8 cellular contexts compared by ENCODE assay signal in genomic region chr6:33161354-33162320, GRCh38. TPM values are rescaled to one million over a fixed set of nuclear protein-coding genes. Genes with fewer than 3 reads are reported as not detected.
DNase-seq lines count a peak whose midpoint lies in the region; ATAC-seq and TF ChIP-seq lines count a peak whose summit lies in the region.

No MANE protein-coding gene starts in this region.

- no peak for TF ChIP-seq EP300 in SK-N-SH (IDR thresholded peaks at IDR 0.05; ENCODE audit: borderline replicate concordance in 1 of 2, low read depth in 1 of 2, low read length in 1 of 2)

- POLR2A ChIA-PET in SK-N-SH (lab: Yijun Ruan, JAX), result no interaction called here

- peak overlapping the region; percentile 49 for H3K27ac Mint-ChIP-seq in activated naive CD4-positive, alpha-beta T cell treated with anti-CD3 and anti-CD28 coated beads, Interleukin-2, amount 10 ng/mL, durations not matched to agents 7 days and 5 days

- no peaks in the 10 kb centered on the region for H3F3A ChIP-seq in SK-N-SH (replicated peaks; ENCODE audit: insufficient read depth)

- H3K36me3 Mint-ChIP-seq in activated naive CD4-positive, alpha-beta T cell treated with anti-CD3 and anti-CD28 coated beads, Interleukin-2, amount 10 ng/mL, durations not matched to agents 7 days and 5 days, result no peaks in the 10 kb centered on the region

- H3K9me3 ChIP-seq in HUES6 (ENCODE audit: control insufficient read depth, insufficient read depth, low read depth, low read length) (no peaks in the 10 kb centered on the region), SK-N-SH (no peaks in the 10 kb centered on the region)

- DNase-seq in NCI-H2107 treated with DMSO at 0.1 percent for 48 hours (lab: John Stamatoyannopoulos, UW; ENCODE audit: unreplicated experiment), result peak; percentile 3
- no peak for DNase-seq in NCI-H2107 (lab: John Stamatoyannopoulos, UW)
- DNase-seq in SK-N-SH, result peak; percentile 93
- peak; percentile 87 for DNase-seq in activated naive CD4-positive, alpha-beta T cell treated with anti-CD3 and anti-CD28 coated beads, Interleukin-2, amount 10 ng/mL, durations not matched to agents 7 days and 5 days
- peak; percentile 71 for DNase-seq in glomerular visceral epithelial cell (ENCODE audit: extremely low spot score)
- DNase-seq in omental fat pad (ENCODE audit: low spot score), result peak; percentile 67
- DNase-seq in superior temporal gyrus (ENCODE audit: extremely low spot score), result peak; percentile 64

- peak overlapping the region; percentile 61 for H2AFZ ChIP-seq in SK-N-SH (ENCODE audit: low read depth)

- WGBS in SK-N-SH (ENCODE audit: low lambda C conversion rate), result 25% methylated on average over 28 of the region's 58 CpGs

- peak overlapping the region; percentile 77 for H3K4me3 Mint-ChIP-seq in activated naive CD4-positive, alpha-beta T cell treated with anti-CD3 and anti-CD28 coated beads, Interleukin-2, amount 10 ng/mL, durations not matched to agents 7 days and 5 days

- H3K4me3 ChIP-seq in HUES6 (ENCODE audit: low read depth, low read length) (peak overlapping the region; percentile 71), SK-N-SH (ENCODE audit: low read depth in 2 of 2, low read length in 1 of 2) (peak overlapping the region; percentile 44 to 57)

- ATAC-seq in omental fat pad (ENCODE audit: low FRiP score), result peak; percentile 76

- H3K79me2 ChIP-seq in SK-N-SH (ENCODE audit: insufficient read depth), result no peaks in the 10 kb centered on the region

- no peaks in the 10 kb centered on the region for H3K9me2 ChIP-seq in SK-N-SH

- H3K9ac ChIP-seq in HUES6 (ENCODE audit: low read length), result peak overlapping the region; percentile 62
- H3K9ac ChIP-seq in SK-N-SH, result no peak overlapping the region

- H3K36me3 ChIP-seq in HUES6 (ENCODE audit: control insufficient read depth, insufficient read depth, low read length) (no peaks in the 10 kb centered on the region), SK-N-SH (replicated peaks in 1 of 2; ENCODE audit: control insufficient read depth in 1 of 2, insufficient read depth in 2 of 2, low read length in 1 of 2) (no peaks in the 10 kb centered on the region)

- no peaks in the 10 kb centered on the region for H3K9me3 Mint-ChIP-seq in activated naive CD4-positive, alpha-beta T cell treated with anti-CD3 and anti-CD28 coated beads, Interleukin-2, amount 10 ng/mL, durations not matched to agents 7 days and 5 days

- peaks cover 18% of the 10 kb centered on the region for H3K4me1 Mint-ChIP-seq in activated naive CD4-positive, alpha-beta T cell treated with anti-CD3 and anti-CD28 coated beads, Interleukin-2, amount 10 ng/mL, durations not matched to agents 7 days and 5 days

- H3K4me2 ChIP-seq in SK-N-SH, result peak overlapping the region; percentile 67

- H4K20me1 ChIP-seq in SK-N-SH (ENCODE audit: insufficient read depth), result no peaks in the 10 kb centered on the region

- H3K27me3 ChIP-seq in HUES6 (ENCODE audit: control insufficient read depth, insufficient read depth, low read length) (peaks cover 35% of the 10 kb centered on the region), SK-N-SH (ENCODE audit: insufficient read depth) (no peaks in the 10 kb centered on the region; the same call in 1 of the 2 replicates)

- TF ChIP-seq CTCF in SK-N-SH (IDR thresholded peaks at IDR 0.05), result peak; percentile 85
- peak in 1 of 3 donors; percentile 90 for TF ChIP-seq CTCF in omental fat pad (IDR thresholded peaks at IDR 0.05)

- H3K4me1 ChIP-seq in HUES6 (ENCODE audit: control insufficient read depth, insufficient read depth, low read length) (peaks cover 15% of the 10 kb centered on the region), SK-N-SH (ENCODE audit: control insufficient read depth in 1 of 2, insufficient read depth in 2 of 2, low read depth in 1 of 2, low read length in 1 of 2) (peaks cover 0 to 7% of the 10 kb centered on the region in 2 experiments; a peak in 1 of 4 replicates)

- H3K27me3 Mint-ChIP-seq in activated naive CD4-positive, alpha-beta T cell treated with anti-CD3 and anti-CD28 coated beads, Interleukin-2, amount 10 ng/mL, durations not matched to agents 7 days and 5 days, result peaks cover 48% of the 10 kb centered on the region

- peak; percentile 68 for TF ChIP-seq RAD21 in SK-N-SH (IDR thresholded peaks at IDR 0.05; ENCODE audit: low read length)

- no peak overlapping the region for H3K27ac ChIP-seq in HUES6 (ENCODE audit: low read depth, low read length)
- H3K27ac ChIP-seq in SK-N-SH (ENCODE audit: low read depth in 2 of 2, low read length in 1 of 2), result no peak overlapping the region

- CTCF ChIA-PET in SK-N-SH (lab: Yijun Ruan, JAX), result interaction anchor here (0.6 to 6.4 kb wide), 45 partner anchors 8 to 228 kb away, joined by 3 to 96 read pairs (median 4); partner anchors contain the start of genes COL11A2, HLA-DMA, HLA-DPB1 and RING1
- CTCF ChIA-PET in activated naive CD4-positive, alpha-beta T cell treated with anti-CD3 and anti-CD28 coated beads, Interleukin-2, amount 10 ng/mL, durations not matched to agents 7 days and 5 days (lab: Charles Lee), result interaction anchor here (0.9 to 4.1 kb wide), 14 partner anchors 12 to 147 kb away, joined by 3 to 45 read pairs (median 4); partner anchors contain the start of genes COL11A2 and RING1

TF ChIP-seq in SK-N-SH, 30 proteins besides CTCF, POLR2A, EP300 and RAD21:
- TF ChIP-seq NFIC (IDR thresholded peaks at IDR 0.05; ENCODE audit: borderline replicate concordance), result no peak
- TF ChIP-seq MXI1 (IDR thresholded peaks at IDR 0.05; ENCODE audit: low read depth, low read length), result peak; percentile 78
- TF ChIP-seq IRF3 (IDR thresholded peaks at IDR 0.05; ENCODE audit: low read depth, low read length), result no peak
- TF ChIP-seq MAX (IDR thresholded peaks at IDR 0.05; ENCODE audit: low read depth), result peak; percentile 56; the same call in 1 of the 2 replicates
- peak; percentile 86 for TF ChIP-seq SMC3 (IDR thresholded peaks at IDR 0.05; ENCODE audit: low read depth, low read length)
TF ChIP-seq in SK-N-SH: peak in this region for 3.

RNA-seq across cellular contexts. Expression of gene COL11A2, which starts 30.6 kb away (rescaled TPM):
- 0.99 and 1.1 TPM in 2 replicates for polyA plus RNA-seq in SK-N-SH (2012; rRNA removed)
- 0.17 and 0.30 TPM in 2 replicates for polyA plus RNA-seq in SK-N-SH (2012; cell fraction: cytosol; rRNA removed)
- polyA plus RNA-seq in SK-N-SH (2012; cell fraction: nucleus; rRNA removed), result 11.9 TPM in 2 replicates
- total RNA-seq in omental fat pad, result 1 to 10 TPM in 1 of 4 donors, under 1 TPM in 3; 0.13 to 1.3 (median 0.53) TPM

RNA-seq across cellular contexts. Expression of gene RXRB, which starts 38.8 kb away (rescaled TPM):
- polyA plus RNA-seq in SK-N-SH (2012; rRNA removed), result 45.8 and 61.0 TPM in 2 replicates
- polyA plus RNA-seq in SK-N-SH (2012; cell fraction: cytosol; rRNA removed), result 17.8 and 27.5 TPM in 2 replicates
- 154 and 237 TPM in 2 replicates for polyA plus RNA-seq in SK-N-SH (2012; cell fraction: nucleus; rRNA removed)
- total RNA-seq in omental fat pad, result 10 to 100 TPM; 19.9 to 35.9 (median 22.7) TPM

RNA-seq across cellular contexts. Expression of gene SLC39A7, which starts 39.0 kb away (rescaled TPM):
- polyA plus RNA-seq in SK-N-SH (2012; rRNA removed), result 129 and 138 TPM in 2 replicates
- polyA plus RNA-seq in SK-N-SH (2012; cell fraction: cytosol; rRNA removed), result 125 and 141 TPM in 2 replicates
- 115 and 121 TPM in 2 replicates for polyA plus RNA-seq in SK-N-SH (2012; cell fraction: nucleus; rRNA removed)
- total RNA-seq in omental fat pad, result 10 to 100 TPM; 57.5 to 82.8 (median 70.1) TPM

RNA-seq across cellular contexts. Expression of gene HSD17B8, which starts 42.8 kb away (rescaled TPM):
- 33.5 and 37.5 TPM in 2 replicates for polyA plus RNA-seq in SK-N-SH (2012; rRNA removed)
- 21.5 and 28.7 TPM in 2 replicates for polyA plus RNA-seq in SK-N-SH (2012; cell fraction: cytosol; rRNA removed)
- polyA plus RNA-seq in SK-N-SH (2012; cell fraction: nucleus; rRNA removed), result 51.3 and 79.0 TPM in 2 replicates
- 10 to 100 TPM in 2 of 4 donors, 1 to 10 TPM in 2; 6.9 to 13.6 (median 11.0) TPM for total RNA-seq in omental fat pad

RNA-seq across cellular contexts. Expression of gene RING1, which starts 46.7 kb away (rescaled TPM):
- polyA plus RNA-seq in SK-N-SH (2012; rRNA removed), result 55.1 and 61.3 TPM in 2 replicates
- polyA plus RNA-seq in SK-N-SH (2012; cell fraction: cytosol; rRNA removed), result 30.4 and 40.3 TPM in 2 replicates
- 158 and 191 TPM in 2 replicates for polyA plus RNA-seq in SK-N-SH (2012; cell fraction: nucleus; rRNA removed)
- total RNA-seq in omental fat pad, result 10 to 100 TPM; 13.1 to 20.1 (median 15.7) TPM
